ENCODE assay signal across 8 cellular contexts in genomic region chr6:111259089-111259831, GRCh38.
DNase-seq lines count a peak whose midpoint lies in the region; ATAC-seq and FAIRE-seq lines count a peak whose summit lies in the region.

No MANE protein-coding gene starts in this region.

- H3K36me3 ChIP-seq in BLaER1 treated with 17β-estradiol and CSF1 and Interleukin-3, amounts not matched to agents 10 nM and 100 nM, result peaks cover 6 to 17% (median 13%) of the 10 kb centered on the region in 11 experiments; a peak in 20 of 22 replicates

- H3K9ac ChIP-seq in BLaER1 treated with 17β-estradiol and CSF1 and Interleukin-3, amounts not matched to agents 10 nM and 100 nM, result peak overlapping the region; percentile 76 to 90 (median 81)

- ATAC-seq in HG03457 (IDR thresholded peaks at IDR 0.05; ENCODE audit: unreplicated experiment), result peak; percentile 97
- ATAC-seq in left lobe of liver, result peak; percentile 98

- H3K27ac ChIP-seq in BLaER1 treated with 17β-estradiol and CSF1 and Interleukin-3, amounts not matched to agents 10 nM and 100 nM, result peak overlapping the region; percentile 74 to 91 (median 82)

- DNase-seq in GM19239 (ENCODE audit: insufficient read length, low spot score) (peak; percentile 93), NCI-H524 (lab: John Stamatoyannopoulos, UW) (peak; percentile 96 to 99), dedifferentiated amniotic fluid mesenchymal stem cell (ENCODE audit: extremely low spot score) (peak; percentile 99), left lobe of liver (ENCODE audit: low spot score) (peak; percentile 100)
- peak; percentile 99 for DNase-seq in activated CD4-positive, alpha-beta T cell treated with anti-CD3 and anti-CD28 coated beads for 48 hours
- DNase-seq in stimulated activated CD4-positive, alpha-beta T cell treated with anti-CD3 and anti-CD28 coated beads, Interleukin-2, amount 100 ng/mL, for 4 hours (ENCODE audit: low read depth), result peak; percentile 99

- H4K20me1 ChIP-seq in BLaER1 treated with 17β-estradiol and CSF1 and Interleukin-3, amounts not matched to agents 10 nM and 100 nM, result peaks cover 0 to 8% (median 0%) of the 10 kb centered on the region in 11 experiments; a peak in 4 of 22 replicates

- H3K4me1 ChIP-seq in BLaER1 treated with 17β-estradiol and CSF1 and Interleukin-3, amounts not matched to agents 10 nM and 100 nM, result peaks cover 15 to 39% (median 21%) of the 10 kb centered on the region in 10 experiments

- H3K9me3 ChIP-seq in BLaER1 treated with 17β-estradiol and CSF1 and Interleukin-3, amounts not matched to agents 10 nM and 100 nM (replicated peaks in 1 of 11), result no peaks in the 10 kb centered on the region

- peak overlapping the region; percentile 66 to 96 (median 83) for H3K4me2 ChIP-seq in BLaER1 treated with 17β-estradiol and CSF1 and Interleukin-3, amounts not matched to agents 10 nM and 100 nM

- H3K27me3 ChIP-seq in BLaER1 treated with 17β-estradiol and CSF1 and Interleukin-3, amounts not matched to agents 10 nM and 100 nM, result no peaks in the 10 kb centered on the region

- peak; percentile 100 for FAIRE-seq in GM19239 (lab: Jason Lieb, UNC)

- peak overlapping the region; percentile 63 to 81 (median 76) for H3K4me3 ChIP-seq in BLaER1 treated with 17β-estradiol and CSF1 and Interleukin-3, amounts not matched to agents 10 nM and 100 nM

Comparison
In these comparisons a context has a peak if more than half of its experiments do, and no peak if none do; other contexts are left out.
1. Peak in every context shown above with its lines: DNase-seq, ATAC-seq, H3K4me3 ChIP-seq and H3K27ac ChIP-seq.